1 cellular context compared by ENCODE assay signal in genomic region chr20:59011874-59012157, GRCh38.
A peak's percentile ranks its signal among the peaks of the same experiment; 100 is the strongest.
TF ChIP-seq lines count a peak whose summit lies in the region.

No MANE protein-coding gene starts in this region.

TF ChIP-seq in HepG2, 621 proteins besides CTCF, POLR2A, EP300 and RAD21:
- TF ChIP-seq ZNF512 (CRISPR knock-in tag; IDR thresholded peaks at IDR 0.05) = 0 out of 2 replicates have a peak, but pooled peaks have one; percentile 1
- TF ChIP-seq HINFP (CRISPR knock-in tag; IDR thresholded peaks at IDR 0.05; ENCODE audit: low read depth) = 0 out of 2 replicates have a peak, but pooled peaks have one; percentile 13
- 0 out of 2 replicates have a peak, but pooled peaks have one; percentile 20 for TF ChIP-seq ZNF224 (CRISPR knock-in tag; IDR thresholded peaks at IDR 0.05)
